8 cellular contexts compared by ENCODE assay signal in the genomic region with DNA sequence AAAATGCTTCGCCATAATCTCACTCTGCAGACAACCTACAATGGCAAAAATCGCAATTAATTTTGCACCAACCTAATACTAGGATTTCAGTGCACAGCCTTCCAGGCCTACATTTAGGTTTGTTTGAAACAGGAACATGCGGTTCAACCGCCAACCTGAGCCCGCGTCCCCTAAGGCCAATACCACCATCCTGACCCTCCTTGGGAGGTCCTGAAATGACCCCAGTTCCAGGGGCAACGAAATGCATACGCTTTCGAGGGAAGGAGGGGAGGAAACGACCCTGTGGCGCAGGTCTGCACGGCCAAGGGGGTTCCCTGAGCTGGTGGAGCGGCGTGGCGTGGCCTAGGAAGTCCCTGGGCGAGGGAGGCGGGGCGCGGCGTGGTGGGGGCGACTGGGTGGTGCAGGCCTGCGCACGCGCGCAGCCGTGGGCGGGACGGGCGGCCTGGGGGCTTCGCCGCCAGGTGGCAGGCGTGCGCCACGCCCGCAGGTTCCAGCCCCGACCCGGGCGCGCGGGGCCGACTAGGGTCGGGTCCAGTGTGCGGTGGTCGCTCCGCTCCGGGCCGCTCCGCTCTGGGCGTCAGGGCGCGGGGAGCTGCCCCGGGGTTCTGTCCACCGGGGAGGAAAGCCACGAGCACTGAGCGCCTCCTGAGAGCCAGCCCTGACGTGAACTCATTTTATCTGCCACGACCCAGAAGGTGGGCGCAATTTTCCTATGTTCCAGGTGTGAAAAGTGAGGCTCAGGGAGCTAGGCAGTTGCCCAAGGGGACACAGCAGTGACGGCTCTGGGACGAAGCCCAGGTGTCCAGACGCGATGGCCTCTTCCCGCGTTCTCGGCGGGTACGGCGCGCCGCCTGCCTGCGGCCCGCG.
DNase-seq lines count a peak whose midpoint lies in the region; TF ChIP-seq lines count a peak whose summit lies in the region.

No MANE protein-coding gene starts in this region.

- H3K4me3 Mint-ChIP-seq in osteocyte (ENCODE audit: unreplicated experiment), result peak overlapping the region; percentile 20

- in situ Hi-C loops in G401 (cut with HindIII; ENCODE audit: low sequenced_read_pairs), result no loop called here

- H3K27me3 Mint-ChIP-seq in osteocyte (ENCODE audit: unreplicated experiment), result no peaks in the 10 kb centered on the region

- peaks cover 20 to 67% of the 10 kb centered on the region in 2 donors for H3K4me1 ChIP-seq in thyroid gland

- no peaks in the 10 kb centered on the region for H3K36me3 ChIP-seq in SK-N-MC (ENCODE audit: insufficient read depth, low read length)
- no peaks in the 10 kb centered on the region for H3K36me3 ChIP-seq in thyroid gland

- DNase-seq in G401 (ENCODE audit: low spot score) (peak; percentile 75), H4 (ENCODE audit: low spot score) (peak; percentile 74), M059J (ENCODE audit: low read depth) (peak; percentile 78), SK-N-MC (ENCODE audit: low read depth, low spot score) (no peak), glomerular visceral epithelial cell (ENCODE audit: extremely low spot score) (peak; percentile 82), osteocyte (ENCODE audit: extremely low spot score, unreplicated experiment) (peak; percentile 93), thyroid gland (peak; percentile 88 to 91)
- DNase-seq in activated naive CD4-positive, alpha-beta T cell treated with anti-CD3 and anti-CD28 coated beads, Interleukin-2, amount 50 U/mL, for 16 hours, result peak; percentile 95

- no peaks in the 10 kb centered on the region for H3K9me3 Mint-ChIP-seq in osteocyte (ENCODE audit: unreplicated experiment)

- intact Hi-C loops in thyroid gland (cut with DNase I), result loop anchor here (5.0 to 10.0 kb wide), 3 partner anchors 214 to 564 kb away; no protein-coding TSS in a partner anchor

- H3K27ac ChIP-seq in SK-N-MC, result no peak overlapping the region
- H3K27ac ChIP-seq in thyroid gland, result peak overlapping the region; percentile 66 to 83 (median 81)

- peaks cover 84% of the 10 kb centered on the region for H3K4me1 Mint-ChIP-seq in osteocyte (ENCODE audit: unreplicated experiment)

- 11 to 20% methylated on average over 13 to 25 of the region's 73 CpGs for WGBS in thyroid gland, 2 donors

- peak overlapping the region; percentile 85 for H3K9ac ChIP-seq in SK-N-MC (ENCODE audit: insufficient read length)

- H3K27me3 ChIP-seq in thyroid gland, result no peaks in the 10 kb centered on the region

- H3K36me3 Mint-ChIP-seq in osteocyte (ENCODE audit: unreplicated experiment), result peaks cover 2% of the 10 kb centered on the region

- TF ChIP-seq CTCF in osteocyte (IDR thresholded peaks at IDR 0.05), result peak; percentile 92
- peak in 5 of 6 experiments; percentile 35 to 98 (median 95) for TF ChIP-seq CTCF in thyroid gland (IDR thresholded peaks at IDR 0.05)

- peak overlapping the region; percentile 93 for H3K4me3 ChIP-seq in SK-N-MC
- peak overlapping the region; percentile 25 to 85 (median 54) for H3K4me3 ChIP-seq in thyroid gland (replicated peaks in 1 of 3)

- peak in 1 of 2 donors; percentile 53 for TF ChIP-seq POLR2A in thyroid gland (IDR thresholded peaks at IDR 0.05)

- peak overlapping the region; percentile 71 for H3K27ac Mint-ChIP-seq in osteocyte (ENCODE audit: unreplicated experiment)

- H3K9me3 ChIP-seq in SK-N-MC (ENCODE audit: low read depth, low read length), result no peaks in the 10 kb centered on the region
- H3K9me3 ChIP-seq in thyroid gland, result no peaks in the 10 kb centered on the region
